ENCODE assay signal across 11 cellular contexts in the genomic region with DNA sequence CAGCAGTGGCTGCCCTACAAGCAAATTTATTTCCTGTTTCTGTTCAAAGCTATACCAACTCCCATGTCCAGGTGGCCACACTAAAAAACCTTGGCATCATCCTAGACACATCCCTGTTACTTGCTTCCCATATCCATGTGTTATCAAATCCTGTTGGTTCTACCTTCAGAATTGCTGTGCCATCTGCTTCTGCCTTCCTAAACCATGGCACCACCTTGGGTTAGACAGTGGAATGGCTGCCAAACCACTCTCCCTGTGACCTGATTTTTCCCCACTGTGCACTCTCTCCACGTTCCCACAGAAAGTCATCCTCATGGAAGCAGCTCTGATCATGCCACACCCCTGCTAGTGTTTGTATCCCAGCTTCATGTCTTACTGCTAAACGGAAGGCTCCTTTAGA.
DNase-seq lines count a peak whose midpoint lies in the region; ATAC-seq and TF ChIP-seq lines count a peak whose summit lies in the region.
"Had no signal": no experiment of that assay in that cellular context is flagged by ENCODE, and none has a peak within 500 bp of the region (broad histone marks: within the 10 kb centered on the region; RNA-seq: fewer than 3 reads in every experiment).

No MANE protein-coding gene starts in this region.

- H3K27me3 ChIP-seq in right lobe of liver (no peaks in the 10 kb centered on the region), Karpas-422 (ENCODE audit: low read length) (no peaks in the 10 kb centered on the region), osteoblast (ENCODE audit: insufficient read depth, low read length) (no peaks in the 10 kb centered on the region)

- no peaks in the 10 kb centered on the region for H3K79me2 ChIP-seq in Karpas-422 (ENCODE audit: low read length)
- no peaks in the 10 kb centered on the region for H3K79me2 ChIP-seq in osteoblast (ENCODE audit: insufficient read depth, low read length)

- ATAC-seq in right lobe of liver, result peak; percentile 49 to 77 (median 64)

- no peaks in the 10 kb centered on the region for H3K9me3 ChIP-seq in right lobe of liver
- H3K9me3 ChIP-seq in Karpas-422 (ENCODE audit: low read length), result no peaks in the 10 kb centered on the region
- no peaks in the 10 kb centered on the region for H3K9me3 ChIP-seq in osteoblast (ENCODE audit: low read depth, low read length)

- intact Hi-C loops in right lobe of liver (cut with DNase I), result no loop called here

- no peak overlapping the region for H3K27ac ChIP-seq in right lobe of liver
- no peak overlapping the region for H3K27ac ChIP-seq in Karpas-422 (ENCODE audit: low read length)
- H3K27ac ChIP-seq in osteoblast (ENCODE audit: low read depth, low read length), result no peak overlapping the region

- H3K4me1 ChIP-seq in right lobe of liver (peaks cover 0 to 10% (median 0%) of the 10 kb centered on the region in 4 donors), Karpas-422 (ENCODE audit: low read length) (peaks cover 29% of the 10 kb centered on the region), osteoblast (ENCODE audit: insufficient read depth, low read length) (no peaks in the 10 kb centered on the region)

- H3K4me3 ChIP-seq in right lobe of liver (no peak overlapping the region), Karpas-422 (ENCODE audit: low read length) (no peak overlapping the region), osteoblast (ENCODE audit: insufficient read depth, low read length) (no peak overlapping the region)

- no peak for TF ChIP-seq POLR2A in right lobe of liver (IDR thresholded peaks at IDR 0.05)

- no peaks in the 10 kb centered on the region for H4K20me1 ChIP-seq in Karpas-422 (ENCODE audit: insufficient read depth, low read depth, low read length)
- no peaks in the 10 kb centered on the region for H4K20me1 ChIP-seq in osteoblast (ENCODE audit: insufficient read depth, low read length)

- DNase-seq in DMS53 (lab: John Stamatoyannopoulos, UW), result peak; percentile 33
- DNase-seq in DMS53 treated with DMSO at 0.1 percent for 48 hours (lab: John Stamatoyannopoulos, UW; ENCODE audit: unreplicated experiment), result no peak
- peak; percentile 12 for DNase-seq in HT-29 (ENCODE audit: low spot score)
- DNase-seq in SW480 (ENCODE audit: low spot score), result peak; percentile 37
- DNase-seq in right lobe of liver, result no peak
- DNase-seq in Karpas-422, result no peak
- no peak for DNase-seq in AG08396 (ENCODE audit: low spot score)
- no peak for DNase-seq in osteoblast (ENCODE audit: insufficient read length, low spot score, missing footprints)
- DNase-seq: activated CD4-positive, alpha-beta T cell treated with anti-CD3 and anti-CD28 coated beads for 48 hours; activated T-cell treated with anti-CD3 and anti-CD28 coated beads, Interleukin-2, amount 50 U/mL, for 24 hours; NCI-H510A had no signal

- H2AFZ ChIP-seq in Karpas-422 (ENCODE audit: low read length) (no peak overlapping the region), osteoblast (ENCODE audit: low read length) (no peak overlapping the region)

- H3K9me2 ChIP-seq in Karpas-422 (replicated peaks; ENCODE audit: insufficient read depth, low read length), result no peaks in the 10 kb centered on the region

- peak in 3 of 4 donors; percentile 13 to 18 (median 14) for TF ChIP-seq CTCF in right lobe of liver (IDR thresholded peaks at IDR 0.05)
- TF ChIP-seq CTCF in osteoblast (IDR thresholded peaks at IDR 0.05; ENCODE audit: extremely low read depth, low read depth, low read length), result no peak

- H3K4me2 ChIP-seq in Karpas-422 (ENCODE audit: low read depth, low read length, poor library complexity, severe bottlenecking), result no peak overlapping the region
- no peak overlapping the region for H3K4me2 ChIP-seq in osteoblast (ENCODE audit: insufficient read depth, low read length)

- H3K9ac ChIP-seq in Karpas-422 (ENCODE audit: low read length), result no peak overlapping the region

- 37% methylated on average over 2 of the region's 2 CpGs for WGBS in right lobe of liver (ENCODE audit: insufficient coverage, low coverage, low lambda C conversion rate, missing lambda C conversion rate)

- H3K36me3 ChIP-seq in right lobe of liver, result no peaks in the 10 kb centered on the region
- H3K36me3 ChIP-seq in Karpas-422 (ENCODE audit: insufficient read depth, low read length), result no peaks in the 10 kb centered on the region
- H3K36me3 ChIP-seq in osteoblast (ENCODE audit: insufficient read depth, low read length), result no peaks in the 10 kb centered on the region

Comparison
In these comparisons a context has a peak if more than half of its experiments do, and no peak if none do; other contexts are left out.
1. DNase-seq: peak in DMS53 (single experiment), HT-29 (single experiment) and SW480 (single experiment); none in DMS53 treated with DMSO at 0.1 percent for 48 hours (single experiment), right lobe of liver (0 of 3), Karpas-422 (single experiment), AG08396 (single experiment) and osteoblast (single experiment).